Comparison of ENCODE assay signal across 20 cellular contexts in genomic region chr11:106470230-106470629, GRCh38.
DNase-seq lines count a peak whose midpoint lies in the region; ATAC-seq and TF ChIP-seq lines count a peak whose summit lies in the region.
"Had no signal": no experiment of that assay in that cellular context is flagged by ENCODE, and none has a peak within 500 bp of the region (broad histone marks: within the 10 kb centered on the region; RNA-seq: fewer than 3 reads in every experiment).

No MANE protein-coding gene starts in this region.

- H3K4me3 Mint-ChIP-seq in Caco-2 (ENCODE audit: unreplicated experiment), result peak overlapping the region; percentile 4
- H3K4me3 Mint-ChIP-seq: B cell; CD4-positive, CD25-positive, alpha-beta regulatory T cell; CD8-positive, alpha-beta T cell; HFFc6 had no signal

- no peak overlapping the region for H3K4me3 ChIP-seq in Caco-2 (ENCODE audit: low read depth, low read length)
- no peak overlapping the region for H3K4me3 ChIP-seq in mesenchymal stem cell (ENCODE audit: insufficient read depth in 1 of 2, low read depth in 1 of 2, low read length in 2 of 2)
- H3K4me3 ChIP-seq in neuronal stem cell (ENCODE audit: low read length in 2 of 2), result no peak overlapping the region
- no peak overlapping the region for H3K4me3 ChIP-seq in upper lobe of left lung
- H3K4me3 ChIP-seq: BLaER1, GM12878, HAP-1 had no signal

- intact Hi-C loops in Caco-2 (cut with micrococcal nuclease; ENCODE audit: unreplicated experiment), result no loop called here

- H2BK15ac ChIP-seq in mesenchymal stem cell (ENCODE audit: low read depth, poor library complexity, severe bottlenecking) (no peak overlapping the region), neuronal stem cell (ENCODE audit: low read length) (no peak overlapping the region)

- WGBS in mesenchymal stem cell, result 98% methylated on average over 2 of the region's 3 CpGs
- WGBS in neuronal stem cell (ENCODE audit: extremely low coverage in 2 of 2, insufficient read length in 2 of 2, insufficient replicate concordance in 1 of 2), 2 donors, result no CpG with 5 or more reads among the region's 3 CpGs
- 74 to 77% methylated on average over 3 of the region's 3 CpGs for WGBS in upper lobe of left lung, 2 donors

- H4K8ac ChIP-seq in mesenchymal stem cell (ENCODE audit: low read length) (peak overlapping the region; percentile 84), neuronal stem cell (ENCODE audit: low read depth, low read length) (no peak overlapping the region)

- H3K36me3 Mint-ChIP-seq in Caco-2 (ENCODE audit: insufficient read depth, unreplicated experiment), result peaks cover 11% of the 10 kb centered on the region
- H3K36me3 Mint-ChIP-seq: CD4-positive, CD25-positive, alpha-beta regulatory T cell; CD8-positive, alpha-beta T cell had no signal

- CTCF ChIA-PET in Caco-2 (lab: Charles Lee), result interaction anchor here (1.0 kb wide), 1 partner anchor 10 kb away, joined by 3 read pairs; no protein-coding TSS in a partner anchor

- H2BK5ac ChIP-seq in mesenchymal stem cell (ENCODE audit: low read depth, low read length, poor library complexity, severe bottlenecking), result no peak overlapping the region
- H2BK5ac ChIP-seq in neuronal stem cell (ENCODE audit: low read length), result no peak overlapping the region

- H3K27ac ChIP-seq in mesenchymal stem cell (ENCODE audit: low read length, poor library complexity, severe bottlenecking) (no peak overlapping the region), neuronal stem cell (replicated peaks; ENCODE audit: low read length) (no peak overlapping the region), upper lobe of left lung (no peak overlapping the region)
- H3K27ac ChIP-seq: 22Rv1, BLaER1, C4-2B had no signal

- DNase-seq in Caco-2, result peak in 1 of 2 experiments; percentile 62
- no peak for DNase-seq in mesenchymal stem cell
- DNase-seq in neuronal stem cell (ENCODE audit: low spot score), result no peak
- DNase-seq in HuH-7.5 (ENCODE audit: low spot score), result no peak
- no peak for DNase-seq in GM19240 (ENCODE audit: insufficient read length, low spot score)
- DNase-seq in upper lobe of left lung, result no peak
- DNase-seq: CD4-positive, CD25-positive, alpha-beta regulatory T cell; CD8-positive, alpha-beta T cell; DMS 273 treated with DMSO at 0.1 percent for 48 hours; DMS79; EL; GDM1; GOT3; HFFc6 had no signal

- H3K9me3 ChIP-seq in Caco-2 (peaks cover 36% of the 10 kb centered on the region), mesenchymal stem cell (ENCODE audit: control insufficient read depth, low read length) (peaks cover 9% of the 10 kb centered on the region), neuronal stem cell (replicated peaks in 1 of 2; ENCODE audit: control insufficient read depth in 2 of 2, insufficient read depth in 1 of 2, low read depth in 1 of 2, low read length in 2 of 2) (peaks cover 0 to 3% of the 10 kb centered on the region in 2 donors), upper lobe of left lung (peaks cover 0 to 8% (median 3%) of the 10 kb centered on the region in 4 donors)
- H3K9me3 ChIP-seq: BLaER1, HAP-1 had no signal

- H3K27me3 Mint-ChIP-seq in Caco-2 (ENCODE audit: insufficient read depth, unreplicated experiment), result no peaks in the 10 kb centered on the region
- H3K27me3 Mint-ChIP-seq: B cell had no signal

- peaks cover 33% of the 10 kb centered on the region for H3K9me3 Mint-ChIP-seq in Caco-2 (ENCODE audit: unreplicated experiment)
- H3K9me3 Mint-ChIP-seq: HFFc6 had no signal

- no peak for TF ChIP-seq CTCF in Caco-2 (IDR thresholded peaks at IDR 0.05; ENCODE audit: insufficient read depth in 1 of 2, low read depth in 1 of 2, low read length in 1 of 2, severe bottlenecking in 1 of 2, unreplicated experiment in 1 of 2)
- TF ChIP-seq CTCF in upper lobe of left lung (IDR thresholded peaks at IDR 0.05), result no peak

- H2BK12ac ChIP-seq in mesenchymal stem cell (ENCODE audit: low read length in 2 of 2) (peak overlapping the region; percentile 12 to 94), neuronal stem cell (ENCODE audit: low read length) (no peak overlapping the region)

- peak overlapping the region; percentile 96 for H2BK120ac ChIP-seq in mesenchymal stem cell (ENCODE audit: low read depth, low read length)
- H2BK120ac ChIP-seq in neuronal stem cell (ENCODE audit: low read depth, low read length), result no peak overlapping the region

- H3K4ac ChIP-seq in mesenchymal stem cell (ENCODE audit: low read depth in 1 of 2, low read length in 2 of 2), result peak overlapping the region; percentile 13 to 85
- H3K4ac ChIP-seq in neuronal stem cell (ENCODE audit: low read length), result no peak overlapping the region

- no peaks in the 10 kb centered on the region for H3K27me3 ChIP-seq in Caco-2 (replicated peaks; ENCODE audit: control insufficient read depth, insufficient read depth, low read length)
- H3K27me3 ChIP-seq in mesenchymal stem cell (ENCODE audit: control insufficient read depth in 1 of 2, insufficient read depth in 1 of 2, low read length in 2 of 2), result no peaks in the 10 kb centered on the region
- H3K27me3 ChIP-seq in neuronal stem cell (ENCODE audit: control insufficient read depth in 3 of 3, insufficient read depth in 3 of 3, low read depth in 1 of 3, low read length in 3 of 3), result no peaks in the 10 kb centered on the region
- no peaks in the 10 kb centered on the region for H3K27me3 ChIP-seq in upper lobe of left lung
- H3K27me3 ChIP-seq: BLaER1 had no signal

- no peak overlapping the region for H3K14ac ChIP-seq in mesenchymal stem cell (ENCODE audit: low read length in 2 of 2)
- H3K14ac ChIP-seq in neuronal stem cell (ENCODE audit: low read length), result no peak overlapping the region

- H3K4me2 ChIP-seq in mesenchymal stem cell (ENCODE audit: low read length, poor library complexity, severe bottlenecking), result no peak overlapping the region
- H3K4me2 ChIP-seq in neuronal stem cell (ENCODE audit: insufficient read depth, low read length, poor library complexity, severe bottlenecking), result no peak overlapping the region
- H3K4me2 ChIP-seq: BLaER1 had no signal

- no peak overlapping the region for H4K91ac ChIP-seq in mesenchymal stem cell (ENCODE audit: low read length)
- H4K91ac ChIP-seq in neuronal stem cell (ENCODE audit: low read depth, low read length, poor library complexity), result no peak overlapping the region

- peak overlapping the region; percentile 88 for H3K27ac Mint-ChIP-seq in Caco-2 (ENCODE audit: unreplicated experiment)
- H3K27ac Mint-ChIP-seq: B cell; CD4-positive, CD25-positive, alpha-beta regulatory T cell; CD8-positive, alpha-beta T cell; HFFc6 had no signal

- H3K18ac ChIP-seq in mesenchymal stem cell (ENCODE audit: low read depth in 1 of 2, low read length in 2 of 2), result peak overlapping the region; percentile 11 to 81
- no peak overlapping the region for H3K18ac ChIP-seq in neuronal stem cell (ENCODE audit: low read length)

- ATAC-seq in upper lobe of left lung (ENCODE audit: low FRiP score in 2 of 2), result no peak
- ATAC-seq: CD8-positive, alpha-beta T cell; GM12878 had no signal

- H3K79me1 ChIP-seq in mesenchymal stem cell (replicated peaks; ENCODE audit: low read length, poor library complexity, severe bottlenecking) (no peaks in the 10 kb centered on the region), neuronal stem cell (ENCODE audit: low read depth, low read length) (no peaks in the 10 kb centered on the region)

- H3K4me1 Mint-ChIP-seq in Caco-2 (ENCODE audit: low read depth, unreplicated experiment), result peaks cover 48% of the 10 kb centered on the region
- H3K4me1 Mint-ChIP-seq: B cell; CD4-positive, CD25-positive, alpha-beta regulatory T cell had no signal

- H3K4me1 ChIP-seq in Caco-2, result peaks cover 67% of the 10 kb centered on the region
- H3K4me1 ChIP-seq in mesenchymal stem cell (ENCODE audit: control insufficient read depth, insufficient read depth, low read depth, low read length), result no peaks in the 10 kb centered on the region
- peaks cover 7% of the 10 kb centered on the region in 2 donors for H3K4me1 ChIP-seq in neuronal stem cell (ENCODE audit: control insufficient read depth in 2 of 2, insufficient read depth in 1 of 2, low read depth in 1 of 2, low read length in 2 of 2)
- H3K4me1 ChIP-seq in upper lobe of left lung, result peaks cover 0 to 10% (median 9%) of the 10 kb centered on the region in 4 donors
- H3K4me1 ChIP-seq: BLaER1, HAP-1 had no signal

- H2AFZ ChIP-seq in mesenchymal stem cell (ENCODE audit: low read depth, low read length) (no peak overlapping the region), neuronal stem cell (ENCODE audit: low read length) (peak overlapping the region; percentile 41)

- H3K23ac ChIP-seq in mesenchymal stem cell (ENCODE audit: low read length in 2 of 2) (no peak overlapping the region), neuronal stem cell (ENCODE audit: low read depth, low read length, poor library complexity) (no peak overlapping the region)

- no peak for TF ChIP-seq POLR2A in upper lobe of left lung (IDR thresholded peaks at IDR 0.05)

- H2AK5ac ChIP-seq in mesenchymal stem cell (ENCODE audit: low read length, severe bottlenecking) (no peak overlapping the region), neuronal stem cell (ENCODE audit: low read depth, low read length) (no peak overlapping the region)

- no TSS peak for BruUV-seq in Caco-2 (replicated peaks; lab: Mats Ljungman, UMichigan)

- TF ChIP-seq EP300 in upper lobe of left lung (IDR thresholded peaks at IDR 0.05), result no peak

- H3K9ac ChIP-seq in mesenchymal stem cell (ENCODE audit: low read length) (no peak overlapping the region), neuronal stem cell (ENCODE audit: low read depth, low read length, poor library complexity) (no peak overlapping the region)
- H3K9ac ChIP-seq: BLaER1 had no signal

- POLR2A ChIA-PET in Caco-2 (lab: Charles Lee), result interaction anchor here (0.6 kb wide), 1 partner anchor 11 kb away, joined by 11 read pairs; no protein-coding TSS in a partner anchor

- H3K36me3 ChIP-seq in Caco-2 (ENCODE audit: control insufficient read depth, insufficient read depth, low read length) (peaks cover 5% of the 10 kb centered on the region), mesenchymal stem cell (ENCODE audit: control insufficient read depth in 1 of 2, insufficient read depth in 2 of 2, low read depth in 1 of 2, low read length in 2 of 2) (no peaks in the 10 kb centered on the region), neuronal stem cell (replicated peaks in 1 of 2; ENCODE audit: control insufficient read depth in 2 of 2, insufficient read depth in 2 of 2, low read length in 2 of 2) (no peaks in the 10 kb centered on the region), upper lobe of left lung (no peaks in the 10 kb centered on the region)
- H3K36me3 ChIP-seq: BLaER1, HAP-1 had no signal
